In genomic region chr11:64181506-64182411, GRCh38 we compare ENCODE assay signal across 8 cellular contexts. TPM values are rescaled to one million over a fixed set of nuclear protein-coding genes. Genes with fewer than 3 reads are reported as not detected.
DNase-seq lines count a peak whose midpoint lies in the region; ATAC-seq, FAIRE-seq and TF ChIP-seq lines count a peak whose summit lies in the region.

No MANE protein-coding gene starts in this region.

- CTCF ChIA-PET in CD4-positive, alpha-beta memory T cell (lab: Charles Lee; ENCODE audit: partially characterized antibody): interaction anchor here (0.6 to 2.0 kb wide), 6 partner anchors 23 to 181 kb away, joined by 3 to 8 read pairs (median 4); partner anchors contain the start of gene CATSPERZ

- H3K36me3 ChIP-seq in RWPE2 (ENCODE audit: low read depth): no peaks in the 10 kb centered on the region
- H3K36me3 ChIP-seq in astrocyte (ENCODE audit: insufficient read depth, low read length): no peaks in the 10 kb centered on the region
- H3K36me3 ChIP-seq in effector memory CD4-positive, alpha-beta T cell (ENCODE audit: control insufficient read depth, insufficient read depth, low read length): no peaks in the 10 kb centered on the region
- H3K36me3 ChIP-seq in CD4-positive, alpha-beta memory T cell (ENCODE audit: insufficient read depth, low read length): no peaks in the 10 kb centered on the region

- peak overlapping the region; percentile 57 for H3K9ac ChIP-seq in astrocyte (ENCODE audit: low read length)

- H3K4me3 ChIP-seq in RWPE2 (ENCODE audit: severe bottlenecking) (no peak overlapping the region), astrocyte (ENCODE audit: insufficient read depth, low read depth, low read length) (peak overlapping the region; percentile 36)
- H3K4me3 ChIP-seq in effector memory CD4-positive, alpha-beta T cell (ENCODE audit: insufficient read depth, low read depth, low read length, poor library complexity, severe bottlenecking): no peak overlapping the region
- no peak overlapping the region for H3K4me3 ChIP-seq in CD4-positive, alpha-beta memory T cell (ENCODE audit: low read length in 2 of 2)

- H3K4me3 Mint-ChIP-seq in astrocyte (ENCODE audit: unreplicated experiment): peak overlapping the region; percentile 62
- peak overlapping the region in 1 of 8 donors; percentile 18 for H3K4me3 Mint-ChIP-seq in CD4-positive, alpha-beta memory T cell

- peak overlapping the region; percentile 77 for H3K27ac Mint-ChIP-seq in astrocyte (ENCODE audit: unreplicated experiment)
- peak overlapping the region in 2 of 7 donors; percentile 46 to 47 for H3K27ac Mint-ChIP-seq in CD4-positive, alpha-beta memory T cell

- H3K4me2 ChIP-seq in astrocyte (ENCODE audit: low read length): peak overlapping the region; percentile 77

- peak overlapping the region; percentile 49 for H2AFZ ChIP-seq in astrocyte (ENCODE audit: low read depth, low read length)

- DNase-seq in DMS114 treated with DMSO at 0.1 percent for 48 hours (lab: John Stamatoyannopoulos, UW; ENCODE audit: unreplicated experiment) (peak; percentile 58), HT1080 (ENCODE audit: low read depth) (peak; percentile 94), RWPE2 (ENCODE audit: low spot score) (no peak), astrocyte (ENCODE audit: low read depth) (peak; percentile 87), hepatic stellate cell (ENCODE audit: low spot score) (peak; percentile 95), retina (peak; percentile 77)
- DNase-seq in effector memory CD4-positive, alpha-beta T cell: no peak
- no peak for DNase-seq in CD4-positive, alpha-beta memory T cell

- H3K27me3 Mint-ChIP-seq in astrocyte (ENCODE audit: low read depth, unreplicated experiment): no peaks in the 10 kb centered on the region
- no peaks in the 10 kb centered on the region for H3K27me3 Mint-ChIP-seq in CD4-positive, alpha-beta memory T cell

- H3K27me3 ChIP-seq in RWPE2 (ENCODE audit: insufficient read depth, poor library complexity, severe bottlenecking): no peaks in the 10 kb centered on the region
- H3K27me3 ChIP-seq in astrocyte (ENCODE audit: insufficient read depth, low read length): no peaks in the 10 kb centered on the region
- H3K27me3 ChIP-seq in effector memory CD4-positive, alpha-beta T cell (replicated peaks; ENCODE audit: control insufficient read depth, insufficient read depth, low read length, poor library complexity, severe bottlenecking): no peaks in the 10 kb centered on the region
- no peaks in the 10 kb centered on the region for H3K27me3 ChIP-seq in CD4-positive, alpha-beta memory T cell (ENCODE audit: insufficient read depth, low read length)

- no peaks in the 10 kb centered on the region for H4K20me1 ChIP-seq in astrocyte (ENCODE audit: insufficient read depth, low read length)

- H3K4me1 ChIP-seq in RWPE2 (ENCODE audit: insufficient read depth, poor library complexity, severe bottlenecking): peaks cover 8% of the 10 kb centered on the region
- H3K4me1 ChIP-seq in astrocyte (ENCODE audit: insufficient read depth, low read length): peaks cover 22% of the 10 kb centered on the region
- H3K4me1 ChIP-seq in effector memory CD4-positive, alpha-beta T cell (ENCODE audit: control insufficient read depth, insufficient read depth, low read length, poor library complexity, severe bottlenecking): peaks cover 5% of the 10 kb centered on the region
- peaks cover 24% of the 10 kb centered on the region for H3K4me1 ChIP-seq in CD4-positive, alpha-beta memory T cell (ENCODE audit: insufficient read depth, low read length)

- H3K4me1 Mint-ChIP-seq in astrocyte (ENCODE audit: low read depth, unreplicated experiment): peaks cover 14% of the 10 kb centered on the region
- peaks cover 11 to 42% (median 24%) of the 10 kb centered on the region in 4 donors for H3K4me1 Mint-ChIP-seq in CD4-positive, alpha-beta memory T cell

- TF ChIP-seq CTCF in RWPE2 (IDR thresholded peaks at IDR 0.05; ENCODE audit: poor library complexity, severe bottlenecking): no peak
- no peak for TF ChIP-seq CTCF in astrocyte (IDR thresholded peaks at IDR 0.05; ENCODE audit: insufficient read depth, low read depth, low read length)

- H3K27ac ChIP-seq in RWPE2 (ENCODE audit: poor library complexity, severe bottlenecking) (peak overlapping the region; percentile 13), astrocyte (ENCODE audit: low read depth, low read length) (peak overlapping the region; percentile 63)
- H3K27ac ChIP-seq in effector memory CD4-positive, alpha-beta T cell (ENCODE audit: insufficient read depth, low read length, poor library complexity, severe bottlenecking): no peak overlapping the region
- H3K27ac ChIP-seq in CD4-positive, alpha-beta memory T cell (ENCODE audit: low read depth, low read length): no peak overlapping the region

- intact Hi-C loops in CD4-positive, alpha-beta memory T cell (cut with micrococcal nuclease): no loop called here

- peak; percentile 32 for ATAC-seq in RWPE2 (ENCODE audit: low read depth)

- FAIRE-seq in astrocyte (lab: Jason Lieb, UNC): peak; percentile 23

- H3K79me2 ChIP-seq in astrocyte (ENCODE audit: insufficient read depth, low read length): peaks cover 27% of the 10 kb centered on the region

- POLR2A ChIA-PET in CD4-positive, alpha-beta memory T cell (lab: Charles Lee; ENCODE audit: partially characterized antibody): interaction anchor here (0.8 kb wide), 1 partner anchor 25 kb away, joined by 3 read pairs; the partner anchor contains the start of gene FERMT3

- H3K9me3 Mint-ChIP-seq in astrocyte (ENCODE audit: unreplicated experiment): peaks cover 2% of the 10 kb centered on the region
- H3K9me3 Mint-ChIP-seq in CD4-positive, alpha-beta memory T cell: peaks cover 0 to 3% (median 0%) of the 10 kb centered on the region in 8 donors

- H3K9me3 ChIP-seq in RWPE2 (ENCODE audit: severe bottlenecking) (no peaks in the 10 kb centered on the region), astrocyte (ENCODE audit: insufficient read depth, low read depth, low read length) (no peaks in the 10 kb centered on the region)
- no peaks in the 10 kb centered on the region for H3K9me3 ChIP-seq in effector memory CD4-positive, alpha-beta T cell (ENCODE audit: control insufficient read depth, low read length)
- H3K9me3 ChIP-seq in CD4-positive, alpha-beta memory T cell (ENCODE audit: control insufficient read depth in 1 of 2, low read length in 2 of 2): no peaks in the 10 kb centered on the region

- peaks cover 8% of the 10 kb centered on the region for H3K36me3 Mint-ChIP-seq in astrocyte (ENCODE audit: low read depth, unreplicated experiment)
- H3K36me3 Mint-ChIP-seq in CD4-positive, alpha-beta memory T cell: peaks cover 0 to 6% of the 10 kb centered on the region in 2 donors

RNA-seq across cellular contexts. Expression of gene STIP1, which starts 4.2 kb away (rescaled TPM):
- total RNA-seq in HT1080 (2014; rRNA removed; shearing (Covaris generic)): 367 and 368 TPM in 2 replicates
- 218 TPM in 2 replicates for polyA plus RNA-seq in HT1080 (2015; cell fraction: cytosol; rRNA removed)
- polyA plus RNA-seq in HT1080 (2015; cell fraction: nucleus; rRNA removed): 300 and 305 TPM in 2 replicates
- 179 and 200 TPM in 2 replicates for total RNA-seq in astrocyte
- total RNA-seq in CD4-positive, alpha-beta memory T cell: 100 to 1,000 TPM in 1 of 2 experiments, 10 to 100 TPM in 1; 97.4 to 106 TPM
- 10 to 100 TPM; 37.1 to 98.8 TPM for polyA plus RNA-seq in CD4-positive, alpha-beta memory T cell

RNA-seq across cellular contexts. Expression of gene MACROD1, which starts 15.8 kb away (rescaled TPM):
- 19.9 and 22.5 TPM in 2 replicates for total RNA-seq in HT1080 (2014; rRNA removed; shearing (Covaris generic))
- polyA plus RNA-seq in HT1080 (2015; cell fraction: cytosol; rRNA removed): 15.8 and 23.7 TPM in 2 replicates
- 18.6 and 20.2 TPM in 2 replicates for polyA plus RNA-seq in HT1080 (2015; cell fraction: nucleus; rRNA removed)
- 3.4 and 5.1 TPM in 2 replicates for total RNA-seq in astrocyte
- 1 to 10 TPM; 8.1 to 8.7 TPM for total RNA-seq in CD4-positive, alpha-beta memory T cell
- 1 to 10 TPM; 5.0 to 6.5 TPM for polyA plus RNA-seq in CD4-positive, alpha-beta memory T cell

RNA-seq across cellular contexts. Expression of gene FERMT3, which starts 24.8 kb away (rescaled TPM):
- total RNA-seq in HT1080 (2014; rRNA removed; shearing (Covaris generic)): 1.5 and 2.0 TPM in 2 replicates
- 0.84 and 1.6 TPM in 2 replicates for polyA plus RNA-seq in HT1080 (2015; cell fraction: cytosol; rRNA removed)
- polyA plus RNA-seq in HT1080 (2015; cell fraction: nucleus; rRNA removed): 2.2 and 3.4 TPM in 2 replicates
- total RNA-seq in astrocyte: 1.3 and 1.6 TPM in 2 replicates
- total RNA-seq in CD4-positive, alpha-beta memory T cell: 100 to 1,000 TPM; 149 to 152 TPM
- polyA plus RNA-seq in CD4-positive, alpha-beta memory T cell: 100 to 1,000 TPM; 198 to 202 TPM

RNA-seq across cellular contexts. Expression of gene TRPT1, which starts 44.2 kb away (rescaled TPM):
- 37.4 and 42.7 TPM in 2 replicates for total RNA-seq in HT1080 (2014; rRNA removed; shearing (Covaris generic))
- polyA plus RNA-seq in HT1080 (2015; cell fraction: cytosol; rRNA removed): 57.7 and 60.5 TPM in 2 replicates
- 84.2 and 85.5 TPM in 2 replicates for polyA plus RNA-seq in HT1080 (2015; cell fraction: nucleus; rRNA removed)
- 28.8 and 29.4 TPM in 2 replicates for total RNA-seq in astrocyte
- total RNA-seq in CD4-positive, alpha-beta memory T cell: 10 to 100 TPM; 37.6 to 42.1 TPM
- 10 to 100 TPM; 31.1 to 35.3 TPM for polyA plus RNA-seq in CD4-positive, alpha-beta memory T cell

RNA-seq across cellular contexts. Expression of gene NUDT22, which starts 44.3 kb away (rescaled TPM):
- total RNA-seq in HT1080 (2014; rRNA removed; shearing (Covaris generic)): 61.8 and 80.6 TPM in 2 replicates
- polyA plus RNA-seq in HT1080 (2015; cell fraction: cytosol; rRNA removed): 53.3 and 64.0 TPM in 2 replicates
- polyA plus RNA-seq in HT1080 (2015; cell fraction: nucleus; rRNA removed): 69.0 and 77.2 TPM in 2 replicates
- 40.2 and 40.7 TPM in 2 replicates for total RNA-seq in astrocyte
- total RNA-seq in CD4-positive, alpha-beta memory T cell: 100 to 1,000 TPM in 1 of 2 experiments, 10 to 100 TPM in 1; 83.9 to 101 TPM
- polyA plus RNA-seq in CD4-positive, alpha-beta memory T cell: 10 to 100 TPM; 38.1 to 69.6 TPM

Comparison
In these comparisons a context has a peak if more than half of its experiments do, and no peak if none do; other contexts are left out.
1. DNase-seq: peak in DMS114 treated with DMSO at 0.1 percent for 48 hours (single experiment), HT1080 (single experiment), astrocyte (single experiment), hepatic stellate cell (single experiment) and retina (single experiment); none in RWPE2 (single experiment), effector memory CD4-positive, alpha-beta T cell (0 of 3) and CD4-positive, alpha-beta memory T cell (0 of 5).
2. H3K27ac ChIP-seq: peak in RWPE2 (single experiment) and astrocyte (single experiment); none in effector memory CD4-positive, alpha-beta T cell (single experiment) and CD4-positive, alpha-beta memory T cell (single experiment).
3. RNA of gene FERMT3, which starts 24.8 kb away (total RNA-seq): 149 to 152 TPM in CD4-positive, alpha-beta memory T cell; 1.5 to 2.0 TPM in HT1080 and 1.3 to 1.6 TPM in astrocyte; every median in the first group is over 10 times any median in the second.